ENCODE assay signal across 26 cellular contexts in genomic region chr12:44720265-44720664, GRCh38.
"Had no signal": no experiment of that assay in that cellular context is flagged by ENCODE, and none has a peak within 500 bp of the region (broad histone marks: within the 10 kb centered on the region; RNA-seq: fewer than 3 reads in every experiment).

No MANE protein-coding gene starts in this region.

- H3K27me3 Mint-ChIP-seq: activated CD8-positive, alpha-beta memory T cell treated with anti-CD3 and anti-CD28 coated beads, Interleukin-2, amount 10 ng/mL, durations not matched to agents 7 days and 5 days had no signal

- H3K4me2 ChIP-seq: SK-N-SH had no signal

- H3K27ac Mint-ChIP-seq: activated CD8-positive, alpha-beta memory T cell treated with anti-CD3 and anti-CD28 coated beads, Interleukin-2, amount 10 ng/mL, durations not matched to agents 7 days and 5 days; activated T-helper 2 cell treated with anti-CD3 and anti-CD28 coated beads, Interferon-gamma antibody, Interleukin-2, Interleukin-4, amounts not matched to agents 10 μg/mL and 5 μg/mL and 100 μg/mL, durations not matched to agents 14 hours and 24 hours and 36 hours had no signal

- H3K9ac ChIP-seq: SK-N-SH had no signal

- ATAC-seq: activated CD8-positive, alpha-beta memory T cell treated with anti-CD3 and anti-CD28 coated beads, Interleukin-2, amount 10 ng/mL, durations not matched to agents 7 days and 5 days had no signal

- H3K27me3 ChIP-seq: Peyer's patch, SJCRH30 had no signal

- H3K36me3 ChIP-seq: Peyer's patch, SJCRH30 had no signal

- H3K27ac ChIP-seq: Peyer's patch, RWPE1, SJCRH30 had no signal

- H3K9me3 ChIP-seq: Peyer's patch, SJCRH30, SK-N-SH had no signal

- H3K4me1 ChIP-seq: Peyer's patch, SJCRH30 had no signal

- H3K4me3 Mint-ChIP-seq: activated CD8-positive, alpha-beta memory T cell treated with anti-CD3 and anti-CD28 coated beads, Interleukin-2, amount 10 ng/mL, durations not matched to agents 7 days and 5 days had no signal

- H3K4me3 ChIP-seq: Peyer's patch, SJCRH30 had no signal

- DNase-seq: activated CD4-positive, alpha-beta T cell treated with anti-CD3 and anti-CD28 coated beads for 48 hours; activated CD4-positive, alpha-beta T cell treated with anti-CD3 and anti-CD28 coated beads, Interleukin-2, amount 50 U/mL, for 4 hours; activated CD4-positive, CD25-positive, alpha-beta regulatory T cell treated with anti-CD3 and anti-CD28 coated beads, Interleukin-2, amount 50 U/mL, for 72 hours; activated CD8-positive, alpha-beta memory T cell treated with anti-CD3 and anti-CD28 coated beads, Interleukin-2, amount 10 ng/mL, durations not matched to agents 7 days and 5 days; activated gamma-delta T cell treated with Interleukin-2 at 50 U/mL for 16 hours; activated naive CD4-positive, alpha-beta T cell treated with anti-CD3 and anti-CD28 coated beads, Interleukin-2, amount 50 U/mL, for 16 hours; activated T-cell treated with anti-CD3 and anti-CD28 coated beads, Interleukin-2, amount 50 U/mL, for 48 hours; IMR-90; KBM-7; NCI-H1092; NCI-H1417 treated with DMSO at 0.1 percent for 48 hours; NCI-H1694; NCI-H2029; NCI-H2107; NCI-H2171 treated with DMSO at 0.1 percent for 48 hours; NCI-H226; NCI-H510A; NCI-H526 treated with DMSO at 0.1 percent for 48 hours; NCI-H82; Peyer's patch; Right ventricle myocardium superior; SJCRH30; SK-N-SH; SW 1271 had no signal

- H3K9me2 ChIP-seq: SK-N-SH had no signal
